In genomic region chr17:21213491-21214014, GRCh38 we compare ENCODE assay signal across 8 cellular contexts. TPM values are rescaled to one million over a fixed set of nuclear protein-coding genes. Genes with fewer than 3 reads are reported as not detected.
DNase-seq lines count a peak whose midpoint lies in the region.

No MANE protein-coding gene starts in this region.

- H3K9me3 ChIP-seq in MG63 = no peaks in the 10 kb centered on the region
- H3K9me3 ChIP-seq in iPS-15b (ENCODE audit: control insufficient read depth, insufficient read depth, low read length) = no peaks in the 10 kb centered on the region

- no peaks in the 10 kb centered on the region for H3K27me3 ChIP-seq in MG63
- H3K27me3 ChIP-seq in iPS-15b (ENCODE audit: control insufficient read depth, insufficient read depth, low read length) = no peaks in the 10 kb centered on the region

- H3K9ac ChIP-seq in iPS-15b (ENCODE audit: low read depth, low read length) = peak overlapping the region; percentile 95

- DNase-seq in NCI-H1417 (lab: John Stamatoyannopoulos, UW) = peak in 2 of 3 experiments; percentile 78 to 81
- DNase-seq in NCI-H1417 treated with DMSO at 0.1 percent for 48 hours (lab: John Stamatoyannopoulos, UW) = no peak
- peak; percentile 13 for DNase-seq in HCEC 1CT
- peak; percentile 26 for DNase-seq in MG63
- no peak for DNase-seq in AML-193 (lab: John Stamatoyannopoulos, UW)

- H3K4me3 ChIP-seq in MG63 = peak overlapping the region; percentile 93
- peak overlapping the region; percentile 94 for H3K4me3 ChIP-seq in iPS-15b (ENCODE audit: low read depth, low read length)
- H3K4me3 ChIP-seq in skin epidermis = peak overlapping the region; percentile 64 to 99 (median 89)

- WGBS in adipose tissue, 3 donors = 0 to 1% (median 0%) methylated on average over 40 to 44 of the region's 44 CpGs

- H3K27ac ChIP-seq in adipose tissue (ENCODE audit: low read depth, low read length) (peak overlapping the region; percentile 48), skin epidermis (peak overlapping the region; percentile 81 to 99 (median 96))

- H3K4me1 ChIP-seq in iPS-15b (ENCODE audit: control insufficient read depth, insufficient read depth, low read length) = peaks cover 15% of the 10 kb centered on the region

- H3K36me3 ChIP-seq in MG63 = peaks cover 4% of the 10 kb centered on the region; the same call in 1 of the 2 replicates
- peaks cover 15% of the 10 kb centered on the region for H3K36me3 ChIP-seq in iPS-15b (ENCODE audit: control insufficient read depth, insufficient read depth, low read length)

RNA-seq across cellular contexts. Expression of gene TMEM11, which starts 0.4 kb away (rescaled TPM):
- 13.9 and 18.9 TPM in 2 replicates for total RNA-seq in MG63 (2014; rRNA removed; shearing (Covaris generic); ENCODE audit: low replicate concordance)
- polyA plus RNA-seq in adipose tissue = 10 to 100 TPM; 17.7 to 39.3 (median 23.8) TPM

RNA-seq across cellular contexts. Expression of gene NATD1, which starts 39.7 kb away (rescaled TPM):
- total RNA-seq in MG63 (2014; rRNA removed; shearing (Covaris generic); ENCODE audit: low replicate concordance) = 0.36 TPM in 1 of 2 replicates, not detected in the other
- 10 to 100 TPM in 1 of 3 donors, 1 to 10 TPM in 2; 5.2 to 12.8 (median 7.3) TPM for polyA plus RNA-seq in adipose tissue

Comparison
In these comparisons a context has a peak if more than half of its experiments do, and no peak if none do; other contexts are left out.
1. DNase-seq: peak in NCI-H1417 (2 of 3), HCEC 1CT (single experiment) and MG63 (single experiment); none in NCI-H1417 treated with DMSO at 0.1 percent for 48 hours (single experiment) and AML-193 (0 of 2).
2. Peak in every context shown above with its lines, with median percentiles within 50 percentile points of each other: H3K4me3 ChIP-seq.